In genomic region chr5:96651948-96652753, GRCh38 we compare ENCODE assay signal across 10 cellular contexts. TPM values are rescaled to one million over a fixed set of nuclear protein-coding genes. Genes with fewer than 3 reads are reported as not detected.
DNase-seq lines count a peak whose midpoint lies in the region; ATAC-seq and TF ChIP-seq lines count a peak whose summit lies in the region.
"Had no signal": no experiment of that assay in that cellular context is flagged by ENCODE, and none has a peak within 500 bp of the region (broad histone marks: within the 10 kb centered on the region; RNA-seq: fewer than 3 reads in every experiment).

No MANE protein-coding gene starts in this region.

- peaks cover 7% of the 10 kb centered on the region for H3K4me1 Mint-ChIP-seq in CD8-positive, alpha-beta T cell (ENCODE audit: low read depth)

- peak; percentile 48 for ATAC-seq in CD8-positive, alpha-beta T cell
- no peak for ATAC-seq in HG03095 (IDR thresholded peaks at IDR 0.05; ENCODE audit: unreplicated experiment)
- no peak for ATAC-seq in omental fat pad (ENCODE audit: low FRiP score)

- H3K4me1 ChIP-seq in CD8-positive, alpha-beta T cell (ENCODE audit: insufficient read depth, low read length): peaks cover 12% of the 10 kb centered on the region

- H3K36me3 Mint-ChIP-seq in CD8-positive, alpha-beta T cell: no peaks in the 10 kb centered on the region
- H3K36me3 Mint-ChIP-seq: naive B cell had no signal

- DNase-seq in CD8-positive, alpha-beta T cell: no peak
- DNase-seq in HEK293T (ENCODE audit: extremely low spot score) (peak; percentile 61), SW480 (ENCODE audit: low spot score) (peak; percentile 26), iPS-NIHi11 (ENCODE audit: low spot score) (peak; percentile 35), omental fat pad (ENCODE audit: low spot score) (no peak), NCI-H1048 (lab: John Stamatoyannopoulos, UW) (no peak), NCI-H226 (no peak)
- DNase-seq: naive B cell had no signal

- POLR2A ChIA-PET in CD8-positive, alpha-beta T cell (lab: Charles Lee): interaction anchor here (1.2 to 1.4 kb wide), 2 partner anchors 10 to 11 kb away, joined by 4 read pairs; partner anchors contain the start of gene CAST
- POLR2A ChIA-PET in HEK293T (lab: Yijun Ruan, JAX): no interaction called here

- CTCF ChIA-PET in CD8-positive, alpha-beta T cell (lab: Charles Lee): interaction anchor here (1.3 to 1.8 kb wide), 5 partner anchors 12 to 76 kb away, joined by 3 to 5 read pairs (median 4); no protein-coding TSS in a partner anchor
- CTCF ChIA-PET in HEK293T (lab: Yijun Ruan, JAX): interaction anchor here (0.6 to 1.4 kb wide), 5 partner anchors 10 to 59 kb away, joined by 3 to 4 read pairs (median 3); partner anchors contain the start of gene CAST

- H3K4me3 Mint-ChIP-seq in CD8-positive, alpha-beta T cell: no peak overlapping the region
- H3K4me3 Mint-ChIP-seq: naive B cell; T-helper 2 cell treated with Interferon-gamma antibody and Interleukin-4, amounts not matched to agents 5 μg/mL and 100 μg/mL, for 36 hours had no signal

- H3K36me3 ChIP-seq in CD8-positive, alpha-beta T cell (ENCODE audit: insufficient read depth, low read length): no peaks in the 10 kb centered on the region

- H3K27me3 ChIP-seq in CD8-positive, alpha-beta T cell (ENCODE audit: insufficient read depth, low read length): no peaks in the 10 kb centered on the region

- peaks cover 17% of the 10 kb centered on the region for H3K27me3 Mint-ChIP-seq in CD8-positive, alpha-beta T cell (ENCODE audit: low read depth)

- no peaks in the 10 kb centered on the region for H3K9me3 Mint-ChIP-seq in CD8-positive, alpha-beta T cell
- H3K9me3 Mint-ChIP-seq: naive B cell; T-helper 2 cell treated with Interferon-gamma antibody and Interleukin-4, amounts not matched to agents 5 μg/mL and 100 μg/mL, for 36 hours had no signal

- no peak overlapping the region for H3K27ac ChIP-seq in CD8-positive, alpha-beta T cell (ENCODE audit: low read depth, low read length)

- H3K27ac Mint-ChIP-seq in CD8-positive, alpha-beta T cell: no peak overlapping the region
- H3K27ac Mint-ChIP-seq: naive B cell; T-helper 2 cell treated with Interferon-gamma antibody and Interleukin-4, amounts not matched to agents 5 μg/mL and 100 μg/mL, for 36 hours had no signal

- intact Hi-C loops in CD8-positive, alpha-beta T cell (cut with DNase I, micrococcal nuclease): loop anchor here in 1 of 2 experiments (5.0 kb wide), 1 partner anchor 40 kb away; no protein-coding TSS in a partner anchor

- TF ChIP-seq CTCF in CD8-positive, alpha-beta T cell (IDR thresholded peaks at IDR 0.05): peak; percentile 28
- no peak for TF ChIP-seq CTCF in omental fat pad (IDR thresholded peaks at IDR 0.05)

- H3K4me3 ChIP-seq in CD8-positive, alpha-beta T cell (ENCODE audit: low read depth, low read length): no peak overlapping the region

- no peaks in the 10 kb centered on the region for H3K9me3 ChIP-seq in CD8-positive, alpha-beta T cell (ENCODE audit: low read length)

TF ChIP-seq in HEK293T, 16 proteins besides CTCF, POLR2A, EP300 and RAD21:
- TF ChIP-seq FOXK2 (IDR thresholded peaks at IDR 0.05) (no peak), BHLHE40 (IDR thresholded peaks at IDR 0.05; ENCODE audit: borderline replicate concordance) (no peak), FOXM1 (IDR thresholded peaks at IDR 0.05; ENCODE audit: borderline replicate concordance) (no peak), ELF4 (IDR thresholded peaks at IDR 0.05) (no peak), L3MBTL2 (conservative IDR thresholded peaks at IDR 0.05) (no peak), CTBP1 (IDR thresholded peaks at IDR 0.05; ENCODE audit: borderline replicate concordance) (no peak), TARDBP (IDR thresholded peaks at IDR 0.05) (no peak)
TF ChIP-seq in HEK293T: peak in this region for 0.

RNA-seq across cellular contexts. Expression of gene CAST, which starts 10.0 kb away (rescaled TPM):
- total RNA-seq in CD8-positive, alpha-beta T cell: 100 to 1,000 TPM; 165 to 169 TPM
- total RNA-seq in omental fat pad: 100 to 1,000 TPM; 224 to 362 (median 285) TPM

Comparison
In these comparisons a context has a peak if more than half of its experiments do, and no peak if none do; other contexts are left out.
1. DNase-seq: peak in HEK293T (single experiment), SW480 (single experiment) and iPS-NIHi11 (single experiment); none in CD8-positive, alpha-beta T cell (0 of 7), omental fat pad (single experiment), NCI-H1048 (single experiment) and NCI-H226 (single experiment).